9 cellular contexts compared by ENCODE assay signal in the genomic region with DNA sequence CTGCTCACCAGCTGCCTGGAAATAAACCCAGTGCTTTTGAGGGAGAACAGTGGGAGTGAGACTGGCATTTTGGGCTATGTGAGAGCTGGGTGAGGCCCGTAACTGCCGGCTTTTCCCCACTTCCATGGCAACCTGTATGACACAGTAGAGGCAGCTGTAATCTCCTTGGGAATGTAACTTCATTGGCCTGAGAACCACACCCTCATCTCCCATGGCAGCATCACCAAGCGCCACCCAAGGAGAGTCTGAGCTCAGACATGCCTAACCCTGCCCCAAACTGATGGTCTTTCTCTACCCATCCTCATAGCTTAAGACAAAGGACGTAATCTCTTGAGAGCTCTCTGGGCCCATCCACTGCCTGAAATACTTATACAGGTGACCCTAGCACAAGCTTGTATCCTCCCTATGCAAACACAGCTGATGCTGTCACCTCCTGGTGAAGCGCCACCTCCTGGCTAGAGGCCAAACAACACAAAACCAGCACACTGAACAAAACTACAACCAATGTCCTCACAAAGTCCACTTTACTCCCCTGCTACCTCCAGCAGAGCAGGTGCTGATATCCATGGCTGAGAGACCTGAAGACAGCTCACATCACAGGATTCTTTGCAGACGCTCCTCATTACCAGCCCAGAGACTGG.
A peak's percentile ranks its signal among the peaks of the same experiment; 100 is the strongest.
DNase-seq lines count a peak whose midpoint lies in the region; ATAC-seq, FAIRE-seq and TF ChIP-seq lines count a peak whose summit lies in the region.
"Had no signal": no experiment of that assay in that cellular context is flagged by ENCODE, and none has a peak within 500 bp of the region (broad histone marks: within the 10 kb centered on the region; RNA-seq: fewer than 3 reads in every experiment).

No MANE protein-coding gene starts in this region.

- peaks cover 16% of the 10 kb centered on the region for H3K4me1 Mint-ChIP-seq in WTC11

- H3K9me3 ChIP-seq in Loucy (ENCODE audit: insufficient read depth, low read depth, low read length), result no peaks in the 10 kb centered on the region

- H3K4me3 ChIP-seq in Loucy (ENCODE audit: low read length, poor library complexity, severe bottlenecking), result no peak overlapping the region

- H4K20me1 ChIP-seq in Loucy (ENCODE audit: insufficient read depth, low read length, poor library complexity, severe bottlenecking), result no peaks in the 10 kb centered on the region

- TF ChIP-seq POLR2A in GM12892 (IDR thresholded peaks at IDR 0.05; ENCODE audit: low read depth, low read length), result no peak

- H3K36me3 ChIP-seq in Loucy (ENCODE audit: insufficient read depth, low read length), result no peaks in the 10 kb centered on the region

- no peak overlapping the region for H3K9ac ChIP-seq in Loucy (ENCODE audit: low read depth, low read length, poor library complexity, severe bottlenecking)

- no peaks in the 10 kb centered on the region for H3F3A ChIP-seq in Loucy (ENCODE audit: low read depth)

- no peak overlapping the region for H2AFZ ChIP-seq in Loucy (ENCODE audit: low read length)

- no peaks in the 10 kb centered on the region for H3K9me2 ChIP-seq in Loucy (replicated peaks; ENCODE audit: low read depth, low read length)

- no peaks in the 10 kb centered on the region for H3K27me3 ChIP-seq in Loucy (ENCODE audit: insufficient read depth, low read length, poor library complexity, severe bottlenecking)

- peaks cover 11% of the 10 kb centered on the region for H3K36me3 Mint-ChIP-seq in WTC11

- CTCF ChIA-PET in WTC11 (lab: Charles Lee), result interaction anchor here (0.6 to 2.6 kb wide), 17 partner anchors 8 to 1259 kb away, joined by 3 to 17 read pairs (median 5); no protein-coding TSS in a partner anchor

- no peak for FAIRE-seq in GM12892 (lab: Jason Lieb, UNC)

- TF ChIP-seq CTCF in Loucy (conservative IDR thresholded peaks at IDR 0.05; ENCODE audit: low read length) (peak; percentile 60), WTC11 (IDR thresholded peaks at IDR 0.05) (peak; percentile 57)

- no peak overlapping the region for H3K27ac Mint-ChIP-seq in WTC11

- H3K4me1 ChIP-seq in Loucy (ENCODE audit: insufficient read depth, low read length, poor library complexity, severe bottlenecking), result no peaks in the 10 kb centered on the region

- POLR2A ChIA-PET in WTC11 (lab: Charles Lee), result interaction anchor here (0.6 kb wide), 1 partner anchor 342 kb away, joined by 3 read pairs; no protein-coding TSS in a partner anchor

- ATAC-seq in WTC11 (peak; percentile 94), GM18498 (IDR thresholded peaks at IDR 0.05; ENCODE audit: unreplicated experiment) (no peak), HG03095 (IDR thresholded peaks at IDR 0.05; ENCODE audit: unreplicated experiment) (no peak)

- H3K79me2 ChIP-seq in Loucy (ENCODE audit: insufficient read depth, low read length), result no peaks in the 10 kb centered on the region

- H3K4me3 Mint-ChIP-seq in WTC11, result no peak overlapping the region

- peak; percentile 30 for DNase-seq in NCI-H2107 treated with DMSO at 0.1 percent for 48 hours (lab: John Stamatoyannopoulos, UW; ENCODE audit: unreplicated experiment)
- DNase-seq in NCI-H2107 (lab: John Stamatoyannopoulos, UW), result no peak
- DNase-seq in WTC11 (ENCODE audit: low spot score), result peak; percentile 78
- peak; percentile 13 for DNase-seq in myocyte (ENCODE audit: low read depth)
- no peak for DNase-seq in GM12892 (ENCODE audit: insufficient read length)
- DNase-seq: activated T-cell treated with anti-CD3 and anti-CD28 coated beads for 4 hours had no signal

- H3K4me2 ChIP-seq in Loucy (ENCODE audit: low read depth, low read length, poor library complexity, severe bottlenecking), result no peak overlapping the region

- peaks cover 24% of the 10 kb centered on the region for H3K9me3 Mint-ChIP-seq in WTC11

- H3K27me3 Mint-ChIP-seq in WTC11 (ENCODE audit: low read depth), result no peaks in the 10 kb centered on the region

TF ChIP-seq in WTC11, 78 proteins besides CTCF, POLR2A, EP300 and RAD21 (continues in another document):
- TF ChIP-seq OVOL2 (CRISPR knock-in tag; IDR thresholded peaks at IDR 0.05; ENCODE audit: borderline replicate concordance), result no peak
- no peak for TF ChIP-seq TCF7 (CRISPR knock-in tag; IDR thresholded peaks at IDR 0.05; ENCODE audit: low read depth)
- no peak for TF ChIP-seq TEAD4 (CRISPR knock-in tag; IDR thresholded peaks at IDR 0.05)
- TF ChIP-seq EMX1 (CRISPR knock-in tag; IDR thresholded peaks at IDR 0.05), result no peak
- no peak for TF ChIP-seq PRDM15 (CRISPR knock-in tag; IDR thresholded peaks at IDR 0.05)
- TF ChIP-seq MYBL2 (CRISPR knock-in tag; IDR thresholded peaks at IDR 0.05), result no peak
- no peak for TF ChIP-seq ATF2 (CRISPR knock-in tag; IDR thresholded peaks at IDR 0.05; ENCODE audit: borderline replicate concordance, low read depth)
- TF ChIP-seq CREB1 (CRISPR knock-in tag; IDR thresholded peaks at IDR 0.05), result no peak
- TF ChIP-seq ESRRA (CRISPR knock-in tag; IDR thresholded peaks at IDR 0.05; ENCODE audit: borderline replicate concordance), result no peak
- TF ChIP-seq NFYB (CRISPR knock-in tag; conservative IDR thresholded peaks at IDR 0.05; ENCODE audit: low read depth), result no peak
- TF ChIP-seq, protein P1, sequence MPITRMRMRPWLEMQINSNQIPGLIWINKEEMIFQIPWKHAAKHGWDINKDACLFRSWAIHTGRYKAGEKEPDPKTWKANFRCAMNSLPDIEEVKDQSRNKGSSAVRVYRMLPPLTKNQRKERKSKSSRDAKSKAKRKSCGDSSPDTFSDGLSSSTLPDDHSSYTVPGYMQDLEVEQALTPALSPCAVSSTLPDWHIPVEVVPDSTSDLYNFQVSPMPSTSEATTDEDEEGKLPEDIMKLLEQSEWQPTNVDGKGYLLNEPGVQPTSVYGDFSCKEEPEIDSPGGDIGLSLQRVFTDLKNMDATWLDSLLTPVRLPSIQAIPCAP (CRISPR knock-in tag; IDR thresholded peaks at IDR 0.05), result no peak
- no peak for TF ChIP-seq ZMAT4 (CRISPR knock-in tag; IDR thresholded peaks at IDR 0.05)
- no peak for TF ChIP-seq ZNF263 (CRISPR knock-in tag; IDR thresholded peaks at IDR 0.05; ENCODE audit: low read depth)
- no peak for TF ChIP-seq JUN (CRISPR knock-in tag; IDR thresholded peaks at IDR 0.05)
- TF ChIP-seq NR2C2 (CRISPR knock-in tag; IDR thresholded peaks at IDR 0.05), result no peak
- no peak for TF ChIP-seq ZNF138 (CRISPR knock-in tag; conservative IDR thresholded peaks at IDR 0.05)
- no peak for TF ChIP-seq GABPB1 (CRISPR knock-in tag; IDR thresholded peaks at IDR 0.05)
- TF ChIP-seq USF1 (CRISPR knock-in tag; IDR thresholded peaks at IDR 0.05), result no peak

Comparison
In these comparisons a context has a peak if more than half of its experiments do, and no peak if none do; other contexts are left out.
1. DNase-seq: peak in NCI-H2107 treated with DMSO at 0.1 percent for 48 hours (single experiment), WTC11 (single experiment) and myocyte (single experiment); none in NCI-H2107 (single experiment) and GM12892 (single experiment).